Comparison of ENCODE assay signal across 11 cellular contexts in the genomic region with DNA sequence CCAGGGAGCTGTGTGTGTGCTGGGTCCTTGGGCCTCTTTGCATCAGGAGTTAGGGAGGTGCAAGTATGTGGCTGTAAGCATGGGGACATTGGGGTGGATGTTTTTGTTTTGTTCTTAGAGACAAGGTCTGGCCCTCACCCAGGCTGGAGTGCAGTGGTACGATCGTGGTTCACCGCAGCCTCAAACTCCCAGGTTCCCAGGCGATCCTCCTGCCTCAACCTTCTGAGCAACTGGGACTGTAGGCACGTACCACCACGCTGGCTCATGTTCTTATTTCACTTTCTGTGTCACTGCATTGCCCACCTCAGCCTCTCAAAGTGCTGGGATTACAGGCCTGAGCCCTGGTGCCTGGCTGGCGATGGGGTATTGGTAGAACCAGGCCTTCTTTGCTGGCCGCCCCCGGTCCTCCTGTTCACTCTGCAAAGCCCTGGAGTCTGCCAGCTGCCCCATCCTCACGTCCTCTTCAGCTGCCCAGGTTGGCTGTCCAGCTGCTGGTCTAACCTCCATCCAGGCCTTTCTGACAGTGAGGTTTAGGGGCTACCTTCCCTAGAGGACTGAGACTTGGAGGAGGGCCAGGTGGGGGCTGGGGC. TPM values are rescaled to one million over a fixed set of nuclear protein-coding genes. Genes with fewer than 3 reads are reported as not detected.
A peak's percentile ranks its signal among the peaks of the same experiment; 100 is the strongest.
DNase-seq lines count a peak whose midpoint lies in the region; ATAC-seq and TF ChIP-seq lines count a peak whose summit lies in the region.
"Had no signal": no experiment of that assay in that cellular context is flagged by ENCODE, and none has a peak within 500 bp of the region (broad histone marks: within the 10 kb centered on the region; RNA-seq: fewer than 3 reads in every experiment).

No MANE protein-coding gene starts in this region.

- ATAC-seq in HG02973 (IDR thresholded peaks at IDR 0.05; ENCODE audit: unreplicated experiment) = no peak
- no peak for ATAC-seq in GM19324 (IDR thresholded peaks at IDR 0.05; ENCODE audit: low FRiP score, unreplicated experiment)

- no peaks in the 10 kb centered on the region for H3K36me3 Mint-ChIP-seq in neural crest cell (ENCODE audit: low read depth)
- H3K36me3 Mint-ChIP-seq in T-helper 2 cell treated with Interferon-gamma antibody and Interleukin-4, amounts not matched to agents 5 μg/mL and 100 μg/mL, for 36 hours (ENCODE audit: low read depth) = no peaks in the 10 kb centered on the region

- no peaks in the 10 kb centered on the region for H3K9me3 Mint-ChIP-seq in neural crest cell
- H3K9me3 Mint-ChIP-seq in T-helper 2 cell treated with Interferon-gamma antibody and Interleukin-4, amounts not matched to agents 5 μg/mL and 100 μg/mL, for 36 hours = no peaks in the 10 kb centered on the region

- H3K27me3 ChIP-seq in duodenal mucosa (ENCODE audit: control insufficient read depth in 1 of 2, insufficient read depth in 2 of 2, low read length in 2 of 2) = no peaks in the 10 kb centered on the region
- H3K27me3 ChIP-seq: body of pancreas had no signal

- no peaks in the 10 kb centered on the region for H3K27me3 Mint-ChIP-seq in neural crest cell (ENCODE audit: low read depth)
- no peaks in the 10 kb centered on the region for H3K27me3 Mint-ChIP-seq in T-helper 2 cell treated with Interferon-gamma antibody and Interleukin-4, amounts not matched to agents 5 μg/mL and 100 μg/mL, for 36 hours (ENCODE audit: low read depth)

- no peak overlapping the region for H3K9ac ChIP-seq in duodenal mucosa (ENCODE audit: low read depth in 1 of 2, low read length in 2 of 2)

- peak overlapping the region; percentile 44 for H3K4me3 Mint-ChIP-seq in neural crest cell
- H3K4me3 Mint-ChIP-seq in T-helper 2 cell treated with Interferon-gamma antibody and Interleukin-4, amounts not matched to agents 5 μg/mL and 100 μg/mL, for 36 hours = no peak overlapping the region

- peak; percentile 29 for DNase-seq in AG10803 (ENCODE audit: low read depth)
- peak; percentile 30 for DNase-seq in MV-4-11 (lab: John Stamatoyannopoulos, UW)
- no peak for DNase-seq in neural crest cell (ENCODE audit: low read depth, low spot score)
- no peak for DNase-seq in SHP77 (lab: John Stamatoyannopoulos, UW)
- no peak for DNase-seq in T-helper 2 cell treated with Interferon-gamma antibody and Interleukin-4, amounts not matched to agents 5 μg/mL and 100 μg/mL, for 36 hours (ENCODE audit: low spot score)
- DNase-seq: ACHN; activated CD4-positive, alpha-beta T cell treated with anti-CD3 and anti-CD28 coated beads for 4 hours had no signal

- H3K27ac ChIP-seq in duodenal mucosa (ENCODE audit: low read depth, low read length) = peak overlapping the region; percentile 56

- TF ChIP-seq CTCF in AG10803 (conservative IDR thresholded peaks at IDR 0.05; ENCODE audit: low read length) = no peak
- TF ChIP-seq CTCF in neural crest cell (conservative IDR thresholded peaks at IDR 0.05) = no peak

- peaks cover 24% of the 10 kb centered on the region for H3K4me1 Mint-ChIP-seq in neural crest cell
- H3K4me1 Mint-ChIP-seq in T-helper 2 cell treated with Interferon-gamma antibody and Interleukin-4, amounts not matched to agents 5 μg/mL and 100 μg/mL, for 36 hours (ENCODE audit: low read depth) = peaks cover 7% of the 10 kb centered on the region

- H3K4me3 ChIP-seq in AG10803 (ENCODE audit: low read length) (no peak overlapping the region), duodenal mucosa (ENCODE audit: low read depth in 1 of 2, low read length in 2 of 2) (no peak overlapping the region)
- H3K4me3 ChIP-seq: body of pancreas had no signal

- H3K27ac Mint-ChIP-seq in neural crest cell (ENCODE audit: unreplicated experiment) = no peak overlapping the region
- H3K27ac Mint-ChIP-seq in T-helper 2 cell treated with Interferon-gamma antibody and Interleukin-4, amounts not matched to agents 5 μg/mL and 100 μg/mL, for 36 hours = no peak overlapping the region

- no peaks in the 10 kb centered on the region for H3K9me3 ChIP-seq in duodenal mucosa (ENCODE audit: control insufficient read depth in 1 of 2, low read length in 2 of 2)
- H3K9me3 ChIP-seq: body of pancreas had no signal

- peaks cover 20 to 21% of the 10 kb centered on the region in 2 donors for H3K4me1 ChIP-seq in duodenal mucosa (ENCODE audit: control insufficient read depth in 1 of 2, insufficient read depth in 2 of 2, low read length in 2 of 2)

- H3K36me3 ChIP-seq in duodenal mucosa (ENCODE audit: control insufficient read depth in 1 of 2, insufficient read depth in 2 of 2, low read length in 2 of 2) = peaks cover 0 to 6% of the 10 kb centered on the region in 2 donors

RNA-seq across cellular contexts. Expression of gene GRAMD4, which starts 0.9 kb away (rescaled TPM):
- total RNA-seq in neural crest cell = 32.3 and 34.1 TPM in 2 replicates

Comparison
In these comparisons a context has a peak if more than half of its experiments do, and no peak if none do; other contexts are left out.
1. DNase-seq: peak in AG10803 (single experiment) and MV-4-11 (single experiment); none in neural crest cell (single experiment), SHP77 (0 of 2) and T-helper 2 cell treated with Interferon-gamma antibody and Interleukin-4, amounts not matched to agents 5 μg/mL and 100 μg/mL, for 36 hours (single experiment).